In the genomic region with DNA sequence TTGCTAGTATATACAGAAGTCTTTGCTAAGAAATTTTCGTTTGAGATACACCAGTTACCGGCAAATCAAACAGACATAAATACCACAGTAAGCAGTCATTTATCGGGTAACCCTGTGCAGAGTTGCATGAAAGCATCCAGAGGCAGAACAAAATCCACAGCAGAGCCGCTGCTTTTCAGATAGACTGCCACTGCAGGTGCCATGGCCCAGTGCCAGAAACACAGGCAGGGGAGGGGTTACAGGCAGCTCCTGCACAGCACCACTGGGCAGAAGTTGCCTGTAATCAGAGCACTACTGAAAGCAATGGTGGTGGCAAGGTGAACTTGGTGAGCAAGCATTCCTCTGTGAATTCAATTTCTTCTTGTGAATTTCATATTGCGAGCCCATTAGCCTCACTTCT, we compare ENCODE assay signal across 8 cellular contexts.
DNase-seq lines count a peak whose midpoint lies in the region; ATAC-seq and TF ChIP-seq lines count a peak whose summit lies in the region.

No MANE protein-coding gene starts in this region.

- WGBS in SK-N-SH (ENCODE audit: low lambda C conversion rate), result 47% methylated on average over 5 of the region's 5 CpGs
- 92% methylated on average over 5 of the region's 5 CpGs for WGBS in mesenchymal stem cell
- WGBS in mesendoderm (ENCODE audit: extremely low coverage, insufficient coverage, low lambda C conversion rate), result no CpG with 5 or more reads among the region's 5 CpGs

- no peak overlapping the region for H4K91ac ChIP-seq in mesenchymal stem cell (ENCODE audit: low read length)

- H2AK5ac ChIP-seq in mesenchymal stem cell (ENCODE audit: low read length, severe bottlenecking) (no peak overlapping the region), mesendoderm (ENCODE audit: low read length) (no peak overlapping the region)

- CTCF ChIA-PET in SK-N-SH (lab: Yijun Ruan, JAX), result interaction anchor here (0.8 kb wide), 1 partner anchor 92 kb away, joined by 3 read pairs; no protein-coding TSS in a partner anchor

- peak; percentile 66 for ATAC-seq in GM19395 (IDR thresholded peaks at IDR 0.05; ENCODE audit: unreplicated experiment)
- peak; percentile 80 for ATAC-seq in mucosa of descending colon

- POLR2A ChIA-PET in SK-N-SH (lab: Yijun Ruan, JAX), result no interaction called here

- no peak overlapping the region for H3K27ac ChIP-seq in BLaER1 treated with 17β-estradiol and CSF1 and Interleukin-3, amounts not matched to agents 10 nM and 100 nM
- H3K27ac ChIP-seq in MM.1S (ENCODE audit: low read length), result no peak overlapping the region
- no peak overlapping the region for H3K27ac ChIP-seq in SK-N-SH (ENCODE audit: low read depth in 2 of 2, low read length in 1 of 2)
- no peak overlapping the region for H3K27ac ChIP-seq in mesenchymal stem cell (ENCODE audit: low read length, poor library complexity, severe bottlenecking)
- no peak overlapping the region for H3K27ac ChIP-seq in mesendoderm (ENCODE audit: low read depth, low read length)

- H3K9me3 ChIP-seq in BLaER1 treated with 17β-estradiol and CSF1 and Interleukin-3, amounts not matched to agents 10 nM and 100 nM (replicated peaks in 1 of 11), result no peaks in the 10 kb centered on the region
- H3K9me3 ChIP-seq in MM.1S (replicated peaks; ENCODE audit: insufficient read depth, low read length) (no peaks in the 10 kb centered on the region), SK-N-SH (no peaks in the 10 kb centered on the region), mucosa of descending colon (no peaks in the 10 kb centered on the region), mesenchymal stem cell (ENCODE audit: control insufficient read depth, low read length) (no peaks in the 10 kb centered on the region)

- peaks cover 5 to 17% (median 7%) of the 10 kb centered on the region in 10 experiments; a peak in 16 of 20 replicates for H3K4me1 ChIP-seq in BLaER1 treated with 17β-estradiol and CSF1 and Interleukin-3, amounts not matched to agents 10 nM and 100 nM
- H3K4me1 ChIP-seq in MM.1S (ENCODE audit: low read length) (peaks cover 2% of the 10 kb centered on the region; the same call in 1 of the 2 replicates), SK-N-SH (ENCODE audit: control insufficient read depth in 1 of 2, insufficient read depth in 2 of 2, low read depth in 1 of 2, low read length in 1 of 2) (peaks cover 0 to 5% of the 10 kb centered on the region in 2 experiments; a peak in 2 of 4 replicates), mucosa of descending colon (ENCODE audit: low read depth) (no peaks in the 10 kb centered on the region), mesenchymal stem cell (ENCODE audit: control insufficient read depth, insufficient read depth, low read depth, low read length) (peaks cover 2% of the 10 kb centered on the region), mesendoderm (ENCODE audit: control insufficient read depth, low read depth, low read length) (no peaks in the 10 kb centered on the region)

- H4K8ac ChIP-seq in mesenchymal stem cell (ENCODE audit: low read length), result no peak overlapping the region
- H4K8ac ChIP-seq in mesendoderm (ENCODE audit: low read depth, low read length), result no peak overlapping the region

- no peaks in the 10 kb centered on the region for H3K27me3 ChIP-seq in BLaER1 treated with 17β-estradiol and CSF1 and Interleukin-3, amounts not matched to agents 10 nM and 100 nM
- H3K27me3 ChIP-seq in MM.1S (replicated peaks; ENCODE audit: insufficient read depth, low read length) (no peaks in the 10 kb centered on the region), SK-N-SH (ENCODE audit: insufficient read depth) (no peaks in the 10 kb centered on the region), mesenchymal stem cell (ENCODE audit: control insufficient read depth in 1 of 2, insufficient read depth in 1 of 2, low read length in 2 of 2) (no peaks in the 10 kb centered on the region), mesendoderm (ENCODE audit: insufficient read depth, low read length, poor library complexity) (no peaks in the 10 kb centered on the region)

- H3F3A ChIP-seq in MM.1S (ENCODE audit: insufficient read depth, low read length) (no peaks in the 10 kb centered on the region; the same call in 1 of the 2 replicates), SK-N-SH (replicated peaks; ENCODE audit: insufficient read depth) (no peaks in the 10 kb centered on the region)

- no peak overlapping the region for H3K56ac ChIP-seq in mesendoderm (ENCODE audit: low read length)

- H3K4me2 ChIP-seq in BLaER1 treated with 17β-estradiol and CSF1 and Interleukin-3, amounts not matched to agents 10 nM and 100 nM, result peak overlapping the region in 10 of 11 experiments; percentile 14 to 49 (median 37); a peak in 14 of 22 replicates
- H3K4me2 ChIP-seq in MM.1S (ENCODE audit: low read depth, low read length) (0 out of 2 replicates have a peak overlapping the region, but pooled peaks have one; percentile 8), SK-N-SH (no peak overlapping the region), mesenchymal stem cell (ENCODE audit: low read length, poor library complexity, severe bottlenecking) (no peak overlapping the region), mesendoderm (ENCODE audit: low read length) (no peak overlapping the region)

- TF ChIP-seq EP300 in SK-N-SH (IDR thresholded peaks at IDR 0.05; ENCODE audit: borderline replicate concordance in 1 of 2, low read depth in 1 of 2, low read length in 1 of 2), result peak in 1 of 2 experiments; percentile 50; a peak in 1 of 4 replicates

- H2AFZ ChIP-seq in MM.1S (ENCODE audit: low read length) (no peak overlapping the region), SK-N-SH (ENCODE audit: low read depth) (no peak overlapping the region), mesenchymal stem cell (ENCODE audit: low read depth, low read length) (no peak overlapping the region)

- H3K9me2 ChIP-seq in MM.1S (replicated peaks; ENCODE audit: insufficient read depth, low read length) (no peaks in the 10 kb centered on the region), SK-N-SH (no peaks in the 10 kb centered on the region)

- TF ChIP-seq RAD21 in SK-N-SH (IDR thresholded peaks at IDR 0.05; ENCODE audit: low read length), result peak; percentile 21; the same call in 1 of the 2 replicates

- no peak overlapping the region for H3K14ac ChIP-seq in mesenchymal stem cell (ENCODE audit: low read length in 2 of 2)

- H3K36me3 ChIP-seq in BLaER1 treated with 17β-estradiol and CSF1 and Interleukin-3, amounts not matched to agents 10 nM and 100 nM, result no peaks in the 10 kb centered on the region
- no peaks in the 10 kb centered on the region for H3K36me3 ChIP-seq in MM.1S (replicated peaks; ENCODE audit: insufficient read depth, low read length)
- no peaks in the 10 kb centered on the region for H3K36me3 ChIP-seq in SK-N-SH (replicated peaks in 1 of 2; ENCODE audit: control insufficient read depth in 1 of 2, insufficient read depth in 2 of 2, low read length in 1 of 2)
- H3K36me3 ChIP-seq in mucosa of descending colon (ENCODE audit: low read depth), result no peaks in the 10 kb centered on the region
- no peaks in the 10 kb centered on the region for H3K36me3 ChIP-seq in mesenchymal stem cell (ENCODE audit: control insufficient read depth in 1 of 2, insufficient read depth in 2 of 2, low read depth in 1 of 2, low read length in 2 of 2)
- H3K36me3 ChIP-seq in mesendoderm (ENCODE audit: control insufficient read depth, insufficient read depth, low read length), result no peaks in the 10 kb centered on the region

- intact Hi-C loops in mucosa of descending colon (cut with DNase I, micrococcal nuclease), result no loop called here

- peak; percentile 95 for DNase-seq in MM.1S
- peak; percentile 60 for DNase-seq in SK-N-SH
- peak; percentile 58 to 74 (median 73) for DNase-seq in mucosa of descending colon
- no peak for DNase-seq in RKO (ENCODE audit: low spot score)
- DNase-seq in mesenchymal stem cell, result no peak
- no peak for DNase-seq in mesendoderm

- H3K23ac ChIP-seq in mesenchymal stem cell (ENCODE audit: low read length in 2 of 2) (no peak overlapping the region), mesendoderm (ENCODE audit: low read length) (no peak overlapping the region)

- H3K79me1 ChIP-seq in mesenchymal stem cell (replicated peaks; ENCODE audit: low read length, poor library complexity, severe bottlenecking) (no peaks in the 10 kb centered on the region), mesendoderm (ENCODE audit: low read length) (no peaks in the 10 kb centered on the region)

- no peak overlapping the region for H2BK12ac ChIP-seq in mesenchymal stem cell (ENCODE audit: low read length in 2 of 2)

- TF ChIP-seq CTCF in MM.1S (IDR thresholded peaks at IDR 0.05; ENCODE audit: low read length) (no peak), SK-N-SH (IDR thresholded peaks at IDR 0.05) (no peak), mucosa of descending colon (IDR thresholded peaks at IDR 0.05) (no peak)

- H2BK15ac ChIP-seq in mesenchymal stem cell (ENCODE audit: low read depth, poor library complexity, severe bottlenecking), result no peak overlapping the region
- no peak overlapping the region for H2BK15ac ChIP-seq in mesendoderm (replicated peaks; ENCODE audit: low read depth)

- no peak overlapping the region for H4K5ac ChIP-seq in mesendoderm (ENCODE audit: low read length)

- no peak overlapping the region for H3K4me3 ChIP-seq in BLaER1 treated with 17β-estradiol and CSF1 and Interleukin-3, amounts not matched to agents 10 nM and 100 nM
- no peak overlapping the region for H3K4me3 ChIP-seq in MM.1S (ENCODE audit: low read length)
- no peak overlapping the region for H3K4me3 ChIP-seq in SK-N-SH (ENCODE audit: low read depth in 2 of 2, low read length in 1 of 2)
- no peak overlapping the region for H3K4me3 ChIP-seq in mucosa of descending colon
- H3K4me3 ChIP-seq in mesenchymal stem cell (ENCODE audit: insufficient read depth in 1 of 2, low read depth in 1 of 2, low read length in 2 of 2), result no peak overlapping the region
- H3K4me3 ChIP-seq in mesendoderm (ENCODE audit: low read length), result no peak overlapping the region

- H2BK120ac ChIP-seq in mesenchymal stem cell (ENCODE audit: low read depth, low read length) (no peak overlapping the region), mesendoderm (ENCODE audit: low read depth, low read length) (no peak overlapping the region)

- H3K18ac ChIP-seq in mesenchymal stem cell (ENCODE audit: low read depth in 1 of 2, low read length in 2 of 2) (no peak overlapping the region), mesendoderm (ENCODE audit: low read length) (no peak overlapping the region)

- H3K4ac ChIP-seq in mesenchymal stem cell (ENCODE audit: low read depth in 1 of 2, low read length in 2 of 2) (no peak overlapping the region), mesendoderm (ENCODE audit: low read depth, low read length) (no peak overlapping the region)

- H3K9ac ChIP-seq in BLaER1 treated with 17β-estradiol and CSF1 and Interleukin-3, amounts not matched to agents 10 nM and 100 nM, result no peak overlapping the region
- no peak overlapping the region for H3K9ac ChIP-seq in MM.1S (ENCODE audit: low read length)
- no peak overlapping the region for H3K9ac ChIP-seq in SK-N-SH
- H3K9ac ChIP-seq in mesenchymal stem cell (ENCODE audit: low read length), result no peak overlapping the region
- no peak overlapping the region for H3K9ac ChIP-seq in mesendoderm (ENCODE audit: low read length)

- H4K20me1 ChIP-seq in BLaER1 treated with 17β-estradiol and CSF1 and Interleukin-3, amounts not matched to agents 10 nM and 100 nM, result no peaks in the 10 kb centered on the region
- H4K20me1 ChIP-seq in MM.1S (ENCODE audit: insufficient read depth, low read length), result no peaks in the 10 kb centered on the region
- H4K20me1 ChIP-seq in SK-N-SH (ENCODE audit: insufficient read depth), result no peaks in the 10 kb centered on the region

- H2BK5ac ChIP-seq in mesenchymal stem cell (ENCODE audit: low read depth, low read length, poor library complexity, severe bottlenecking), result no peak overlapping the region
- H2BK5ac ChIP-seq in mesendoderm (ENCODE audit: low read length), result no peak overlapping the region

- H3K79me2 ChIP-seq in MM.1S (ENCODE audit: low read length), result no peaks in the 10 kb centered on the region
- no peaks in the 10 kb centered on the region for H3K79me2 ChIP-seq in SK-N-SH (ENCODE audit: insufficient read depth)
- no peaks in the 10 kb centered on the region for H3K79me2 ChIP-seq in mesendoderm (ENCODE audit: control insufficient read depth, insufficient read depth, low read length)

Comparison
In these comparisons a context has a peak if more than half of its experiments do, and no peak if none do; other contexts are left out.
1. H3K4me2 ChIP-seq: peak in BLaER1 treated with 17β-estradiol and CSF1 and Interleukin-3, amounts not matched to agents 10 nM and 100 nM (10 of 11) and MM.1S (single experiment); none in SK-N-SH (single experiment), mesenchymal stem cell (single experiment) and mesendoderm (single experiment).
2. DNase-seq: peak in MM.1S (single experiment), SK-N-SH (single experiment) and mucosa of descending colon (3 of 3); none in RKO (single experiment), mesenchymal stem cell (single experiment) and mesendoderm (single experiment).